9 cellular contexts compared by ENCODE assay signal in genomic region chr15:45715528-45715927, GRCh38.
DNase-seq lines count a peak whose midpoint lies in the region; ATAC-seq, FAIRE-seq and TF ChIP-seq lines count a peak whose summit lies in the region.
"Had no signal": no experiment of that assay in that cellular context is flagged by ENCODE, and none has a peak within 500 bp of the region (broad histone marks: within the 10 kb centered on the region; RNA-seq: fewer than 3 reads in every experiment).

No MANE protein-coding gene starts in this region.

- no peak overlapping the region for H3K4me2 ChIP-seq in A549
- H3K4me2 ChIP-seq in fibroblast of lung (ENCODE audit: extremely low read depth, insufficient read depth, low read length), result no peak overlapping the region

- DNase-seq in A549 (ENCODE audit: low read depth in 1 of 2, low spot score in 1 of 2) (no peak), GM13977 (ENCODE audit: low spot score) (no peak), NOMO-1 treated with dmso at 0.1 percent for 144 hours (lab: John Stamatoyannopoulos, UW; ENCODE audit: unreplicated experiment) (peak; percentile 0), fibroblast of lung (ENCODE audit: low read depth in 2 of 2) (peak in 1 of 2 donors; percentile 47), testis (no peak), foreskin melanocyte (no peak)
- DNase-seq in activated naive CD4-positive, alpha-beta T cell treated with anti-CD3 and anti-CD28 coated beads, Interleukin-2, amount 50 U/mL, for 72 hours (ENCODE audit: low spot score in 2 of 2), result no peak
- DNase-seq: DMS153 had no signal

- CTCF ChIA-PET in A549 (lab: Yijun Ruan, JAX), result interaction anchor here (0.8 to 2.0 kb wide), 6 partner anchors 9 to 15 kb away, joined by 3 to 10 read pairs (median 4); no protein-coding TSS in a partner anchor

- in situ Hi-C loops in GM13977 (cut with MboI; ENCODE audit: low pct_unique_long_range_greater_than_20kb, low sequenced_read_pairs, unreplicated experiment), result no loop called here

- WGBS in A549 (ENCODE audit: missing lambda C conversion rate), result 11% methylated on average over 1 of the region's 1 CpG
- 100% methylated on average over 1 of the region's 1 CpG for WGBS in testis, 2 donors

- H4K20me1 ChIP-seq in fibroblast of lung (ENCODE audit: control insufficient read depth, extremely low read depth, insufficient read depth, low read length), result no peaks in the 10 kb centered on the region

- no peak overlapping the region for H3K27ac Mint-ChIP-seq in activated naive CD4-positive, alpha-beta T cell treated with anti-CD3 and anti-CD28 coated beads, Interleukin-2, amount 50 U/mL, for 72 hours

- FAIRE-seq in A549 (lab: Jason Lieb, UNC), result no peak

- H3K9me3 ChIP-seq in A549 (no peaks in the 10 kb centered on the region), fibroblast of lung (ENCODE audit: control insufficient read depth, insufficient read depth, low read depth, low read length) (no peaks in the 10 kb centered on the region), testis (no peaks in the 10 kb centered on the region)

- no peaks in the 10 kb centered on the region for H3K9me3 Mint-ChIP-seq in activated naive CD4-positive, alpha-beta T cell treated with anti-CD3 and anti-CD28 coated beads, Interleukin-2, amount 50 U/mL, for 72 hours

- POLR2A ChIA-PET in A549 (lab: Yijun Ruan, JAX), result no interaction called here

- TF ChIP-seq POLR2A in A549 (IDR thresholded peaks at IDR 0.05; ENCODE audit: low read length) (no peak), testis (IDR thresholded peaks at IDR 0.05) (no peak)

- no peak for TF ChIP-seq EP300 in A549 (IDR thresholded peaks at IDR 0.05)

- H3K27ac ChIP-seq in A549 (no peak overlapping the region), fibroblast of lung (ENCODE audit: insufficient read depth, low read length) (no peak overlapping the region), testis (no peak overlapping the region)

- H3K4me3 ChIP-seq in A549 (no peak overlapping the region), fibroblast of lung (replicated peaks in 1 of 4; ENCODE audit: control extremely low read depth in 1 of 4, insufficient read depth in 1 of 4, low read depth in 3 of 4, low read length in 4 of 4) (no peak overlapping the region), testis (no peak overlapping the region)

- H3K36me3 ChIP-seq in fibroblast of lung (ENCODE audit: control insufficient read depth, insufficient read depth, low read length), result no peaks in the 10 kb centered on the region
- no peaks in the 10 kb centered on the region for H3K36me3 ChIP-seq in testis (ENCODE audit: low read depth, missing control alignments)

- ATAC-seq in A549 (no peak), HG02759 (IDR thresholded peaks at IDR 0.05; ENCODE audit: unreplicated experiment) (no peak)
- ATAC-seq in activated naive CD4-positive, alpha-beta T cell treated with anti-CD3 and anti-CD28 coated beads, Interleukin-2, amount 50 U/mL, for 72 hours, result no peak

- no peak overlapping the region for H2AFZ ChIP-seq in fibroblast of lung (ENCODE audit: low read length)

- TF ChIP-seq RAD21 in A549 (conservative IDR thresholded peaks at IDR 0.05 in 1 of 2, IDR thresholded peaks at IDR 0.05 in 1 of 2), result peak in 1 of 2 experiments; percentile 18; a peak in 2 of 5 replicates

- no peaks in the 10 kb centered on the region for H3K36me3 Mint-ChIP-seq in activated naive CD4-positive, alpha-beta T cell treated with anti-CD3 and anti-CD28 coated beads, Interleukin-2, amount 50 U/mL, for 72 hours

- H3K9ac ChIP-seq in fibroblast of lung (ENCODE audit: insufficient read depth, low read length), result no peak overlapping the region

- intact Hi-C loops in testis (cut with DNase I; ENCODE audit: low total_unique reads), result no loop called here

- 0 out of 3 replicates have a peak, but pooled peaks cover 2% of the 10 kb centered on the region for H3K4me1 ChIP-seq in A549
- H3K4me1 ChIP-seq in fibroblast of lung (ENCODE audit: control insufficient read depth, extremely low read depth, insufficient read depth, low read length), result peaks cover 2% of the 10 kb centered on the region
- no peaks in the 10 kb centered on the region for H3K4me1 ChIP-seq in testis

- H3K79me2 ChIP-seq in fibroblast of lung (ENCODE audit: control insufficient read depth, insufficient read depth, low read length), result no peaks in the 10 kb centered on the region

- H3K27me3 ChIP-seq in fibroblast of lung (ENCODE audit: control insufficient read depth, insufficient read depth, low read length) (peaks cover under 1% of the 10 kb centered on the region), testis (no peaks in the 10 kb centered on the region)

- TF ChIP-seq CTCF in A549 (IDR thresholded peaks at IDR 0.05), result 0 out of 3 replicates have a peak, but pooled peaks have one; percentile 22
- TF ChIP-seq CTCF in GM13977 (IDR thresholded peaks at IDR 0.05; ENCODE audit: extremely low read depth, insufficient read depth, missing control alignments), result peak; percentile 34
- TF ChIP-seq CTCF in fibroblast of lung (conservative IDR thresholded peaks at IDR 0.05 in 1 of 2, IDR thresholded peaks at IDR 0.05 in 1 of 2; ENCODE audit: low read depth in 1 of 2, low read length in 2 of 2), result peak; percentile 29 to 60
- no peak for TF ChIP-seq CTCF in testis (IDR thresholded peaks at IDR 0.05)

TF ChIP-seq in A549, 52 proteins besides CTCF, POLR2A, EP300 and RAD21:
- TF ChIP-seq ZSCAN20 (CRISPR knock-in tag; IDR thresholded peaks at IDR 0.05) (no peak), FOSL2 (IDR thresholded peaks at IDR 0.05) (no peak), FOSL2 (CRISPR knock-in tag; IDR thresholded peaks at IDR 0.05) (no peak), USF2 (IDR thresholded peaks at IDR 0.05) (no peak), CHD2 (IDR thresholded peaks at IDR 0.05; ENCODE audit: low read length, partially characterized antibody) (no peak), CHD4 (IDR thresholded peaks at IDR 0.05; ENCODE audit: borderline replicate concordance) (no peak)

Comparison
In these comparisons a context has a peak if more than half of its experiments do, and no peak if none do; other contexts are left out.
1. CTCF ChIP-seq: peak in A549 (single experiment), GM13977 (single experiment) and fibroblast of lung (2 of 2); none in testis (0 of 3).